8 cellular contexts compared by ENCODE assay signal in genomic region chr1:160030657-160031367, GRCh38. TPM values are rescaled to one million over a fixed set of nuclear protein-coding genes. Genes with fewer than 3 reads are reported as not detected.
A peak's percentile ranks its signal among the peaks of the same experiment; 100 is the strongest.
DNase-seq lines count a peak whose midpoint lies in the region; ATAC-seq, FAIRE-seq and TF ChIP-seq lines count a peak whose summit lies in the region.

No MANE protein-coding gene starts in this region.

- ATAC-seq in activated CD8-positive, alpha-beta memory T cell treated with anti-CD3 and anti-CD28 coated beads, Interleukin-2, amount 10 ng/mL, durations not matched to agents 7 days and 5 days: peak; percentile 22
- ATAC-seq in HG03103 (IDR thresholded peaks at IDR 0.05; ENCODE audit: low read depth, unreplicated experiment): peak; percentile 8
- no peak for ATAC-seq in activated B cell treated with CpG ODN at 0.5 μM for 24 hours (ENCODE audit: low read depth)
- ATAC-seq in Right ventricle myocardium superior (ENCODE audit: poor library complexity): peak; percentile 34
- peak; percentile 38 to 60 (median 41) for ATAC-seq in psoas muscle

- peak overlapping the region; percentile 74 for H3K27ac ChIP-seq in psoas muscle

- POLR2A ChIA-PET in activated B cell treated with CpG ODN at 0.5 μM for 24 hours (lab: Charles Lee): interaction anchor here (0.5 to 1.6 kb wide), 3 partner anchors 106 to 1092 kb away, joined by 3 to 4 read pairs (median 3); no protein-coding TSS in a partner anchor

- WGBS in psoas muscle, 3 donors: 7 to 8% (median 8%) methylated on average over 23 of the region's 23 CpGs

- H3K36me3 Mint-ChIP-seq in activated CD8-positive, alpha-beta memory T cell treated with anti-CD3 and anti-CD28 coated beads, Interleukin-2, amount 10 ng/mL, durations not matched to agents 7 days and 5 days: peaks cover 3% of the 10 kb centered on the region
- peaks cover 6% of the 10 kb centered on the region for H3K36me3 Mint-ChIP-seq in activated B cell treated with CpG ODN at 0.5 μM for 24 hours (ENCODE audit: low read depth)

- H3K27me3 ChIP-seq in psoas muscle (ENCODE audit: insufficient read depth in 3 of 3, low read length in 2 of 3): no peaks in the 10 kb centered on the region

- intact Hi-C loops in activated B cell treated with CpG ODN at 0.5 μM for 24 hours (cut with micrococcal nuclease) (loop anchor here (1.0 kb wide), 1 partner anchor 251 kb away; the partner anchor contains the start of gene DUSP23), Right ventricle myocardium superior (cut with DNase I) (no loop called here), psoas muscle (cut with DNase I) (loop anchor here in 1 of 2 donors (5.0 kb wide), 1 partner anchor 249 kb away; the partner anchor contains the start of gene DUSP23)

- TF ChIP-seq CTCF in activated B cell treated with CpG ODN at 0.5 μM for 24 hours (IDR thresholded peaks at IDR 0.05) (no peak), psoas muscle (IDR thresholded peaks at IDR 0.05) (no peak)

- CTCF ChIA-PET in activated CD8-positive, alpha-beta memory T cell treated with anti-CD3 and anti-CD28 coated beads, Interleukin-2, amount 10 ng/mL, durations not matched to agents 7 days and 5 days (lab: Charles Lee): interaction anchor here (0.9 to 4.4 kb wide), 12 partner anchors 10 to 346 kb away, joined by 3 to 47 read pairs (median 4); partner anchors contain the start of gene KCNJ9
- CTCF ChIA-PET in activated B cell treated with CpG ODN at 0.5 μM for 24 hours (lab: Charles Lee): interaction anchor here (0.9 to 4.6 kb wide), 4 partner anchors 17 to 221 kb away, joined by 3 to 22 read pairs (median 4); no protein-coding TSS in a partner anchor

- H3K9me3 ChIP-seq in psoas muscle: no peaks in the 10 kb centered on the region

- H3K4me3 Mint-ChIP-seq in activated CD8-positive, alpha-beta memory T cell treated with anti-CD3 and anti-CD28 coated beads, Interleukin-2, amount 10 ng/mL, durations not matched to agents 7 days and 5 days: peak overlapping the region; percentile 87
- peak overlapping the region; percentile 97 for H3K4me3 Mint-ChIP-seq in activated B cell treated with CpG ODN at 0.5 μM for 24 hours

- no peak for FAIRE-seq in RCC 7860 (lab: Jason Lieb, UNC)

- H3K4me1 Mint-ChIP-seq in activated CD8-positive, alpha-beta memory T cell treated with anti-CD3 and anti-CD28 coated beads, Interleukin-2, amount 10 ng/mL, durations not matched to agents 7 days and 5 days: peaks cover 27% of the 10 kb centered on the region
- peaks cover 26% of the 10 kb centered on the region for H3K4me1 Mint-ChIP-seq in activated B cell treated with CpG ODN at 0.5 μM for 24 hours

- H3K27me3 Mint-ChIP-seq in activated CD8-positive, alpha-beta memory T cell treated with anti-CD3 and anti-CD28 coated beads, Interleukin-2, amount 10 ng/mL, durations not matched to agents 7 days and 5 days: no peaks in the 10 kb centered on the region
- no peaks in the 10 kb centered on the region for H3K27me3 Mint-ChIP-seq in activated B cell treated with CpG ODN at 0.5 μM for 24 hours

- H3K4me3 ChIP-seq in psoas muscle: peak overlapping the region; percentile 78

- peaks cover 17% of the 10 kb centered on the region for H3K4me1 ChIP-seq in psoas muscle

- DNase-seq in activated CD8-positive, alpha-beta memory T cell treated with anti-CD3 and anti-CD28 coated beads, Interleukin-2, amount 10 ng/mL, durations not matched to agents 7 days and 5 days: no peak
- no peak for DNase-seq in activated CD8-positive, alpha-beta memory T cell treated with anti-CD3 and anti-CD28 coated beads, Interleukin-2, amount 50 U/mL, for 48 hours
- DNase-seq in activated B cell treated with CpG ODN at 0.5 μM for 24 hours (no peak), Right ventricle myocardium superior (no peak), psoas muscle (no peak), DMS153 (lab: John Stamatoyannopoulos, UW) (no peak), RCC 7860 (ENCODE audit: low spot score) (no peak)

- H3K27ac Mint-ChIP-seq in activated CD8-positive, alpha-beta memory T cell treated with anti-CD3 and anti-CD28 coated beads, Interleukin-2, amount 10 ng/mL, durations not matched to agents 7 days and 5 days: peak overlapping the region; percentile 85
- H3K27ac Mint-ChIP-seq in activated B cell treated with CpG ODN at 0.5 μM for 24 hours: peak overlapping the region; percentile 82

- no peaks in the 10 kb centered on the region for H3K36me3 ChIP-seq in psoas muscle (ENCODE audit: insufficient read depth in 1 of 2, low read depth in 1 of 2)

- H3K9me3 Mint-ChIP-seq in activated CD8-positive, alpha-beta memory T cell treated with anti-CD3 and anti-CD28 coated beads, Interleukin-2, amount 10 ng/mL, durations not matched to agents 7 days and 5 days (ENCODE audit: low read depth): no peaks in the 10 kb centered on the region
- H3K9me3 Mint-ChIP-seq in activated B cell treated with CpG ODN at 0.5 μM for 24 hours: no peaks in the 10 kb centered on the region

RNA-seq across cellular contexts. Expression of gene PIGM, which starts 1.0 kb away (rescaled TPM):
- total RNA-seq in activated CD8-positive, alpha-beta memory T cell treated with anti-CD3 and anti-CD28 coated beads, Interleukin-2, amount 10 ng/mL, durations not matched to agents 7 days and 5 days: 1 to 10 TPM; 5.3 to 5.9 TPM
- total RNA-seq in activated B cell treated with CpG ODN at 0.5 μM for 24 hours (4.5 and 5.3 TPM in 2 replicates), Right ventricle myocardium superior (2.0 TPM), psoas muscle (1 to 10 TPM in 3 of 4 donors, under 1 TPM in 1; 0.84 to 1.5 (median 1.4) TPM)
- polyA plus RNA-seq in psoas muscle: 1 to 10 TPM in 2 of 3 donors, under 1 TPM in 1; 0.66 to 1.4 (median 1.3) TPM

RNA-seq across cellular contexts. Expression of gene KCNJ10, which starts 39.1 kb away (rescaled TPM):
- total RNA-seq in activated CD8-positive, alpha-beta memory T cell treated with anti-CD3 and anti-CD28 coated beads, Interleukin-2, amount 10 ng/mL, durations not matched to agents 7 days and 5 days: not detected
- not detected in 2 replicates for total RNA-seq in activated B cell treated with CpG ODN at 0.5 μM for 24 hours
- 0.16 TPM for total RNA-seq in Right ventricle myocardium superior
- under 1 TPM in 2 of 4 donors, not detected in 2; 0.08 to 0.09 TPM for total RNA-seq in psoas muscle
- under 1 TPM in 2 of 3 donors, not detected in 1; 0.01 to 0.03 TPM for polyA plus RNA-seq in psoas muscle

RNA-seq across cellular contexts. Expression of gene KCNJ9, which starts 50.5 kb away (rescaled TPM):
- not detected for total RNA-seq in activated CD8-positive, alpha-beta memory T cell treated with anti-CD3 and anti-CD28 coated beads, Interleukin-2, amount 10 ng/mL, durations not matched to agents 7 days and 5 days
- total RNA-seq in activated B cell treated with CpG ODN at 0.5 μM for 24 hours (not detected in 2 replicates), Right ventricle myocardium superior (not detected), psoas muscle (not detected)
- under 1 TPM in 2 of 3 donors, not detected in 1; 0.01 to 0.04 TPM for polyA plus RNA-seq in psoas muscle
